In the genomic region with DNA sequence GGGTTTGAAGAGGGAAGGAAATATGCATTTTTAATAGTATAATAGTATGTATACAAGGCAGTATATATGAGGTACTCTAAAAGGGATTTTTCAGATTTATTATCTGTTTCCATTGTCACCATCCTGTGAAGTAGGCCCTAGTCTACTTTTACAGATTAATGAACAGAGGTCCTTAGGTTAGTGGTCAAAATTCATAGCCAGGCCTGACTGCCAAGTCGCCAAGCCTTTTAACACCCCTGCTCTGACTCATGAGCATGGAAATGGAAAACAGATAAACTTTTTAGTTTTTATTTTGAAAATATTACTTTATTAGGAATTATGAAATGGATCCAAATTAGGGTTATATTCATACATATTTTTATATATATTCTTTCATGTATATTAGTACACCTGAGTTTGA, we compare ENCODE assay signal across 15 cellular contexts.
A peak's percentile ranks its signal among the peaks of the same experiment; 100 is the strongest.
DNase-seq lines count a peak whose midpoint lies in the region; ATAC-seq and TF ChIP-seq lines count a peak whose summit lies in the region.
"Had no signal": no experiment of that assay in that cellular context is flagged by ENCODE, and none has a peak within 500 bp of the region (broad histone marks: within the 10 kb centered on the region; RNA-seq: fewer than 3 reads in every experiment).

No MANE protein-coding gene starts in this region.

- H3K4me3 Mint-ChIP-seq in memory B cell (no peak overlapping the region), nephron progenitor cell (peak overlapping the region; percentile 20), MCF 10A (ENCODE audit: unreplicated experiment) (no peak overlapping the region)
- H3K4me3 Mint-ChIP-seq: B cell; CD4-positive, alpha-beta T cell; H9 had no signal

- H3K4me3 ChIP-seq in ascending aorta, result no peak overlapping the region

- H3K27me3 Mint-ChIP-seq in memory B cell, result no peaks in the 10 kb centered on the region
- no peaks in the 10 kb centered on the region for H3K27me3 Mint-ChIP-seq in nephron progenitor cell (ENCODE audit: low read depth, poor library complexity)
- no peaks in the 10 kb centered on the region for H3K27me3 Mint-ChIP-seq in MCF 10A (ENCODE audit: insufficient read depth, unreplicated experiment)
- H3K27me3 Mint-ChIP-seq: B cell; CD4-positive, alpha-beta T cell had no signal

- H3K4me1 Mint-ChIP-seq in memory B cell, result peaks cover 26% of the 10 kb centered on the region
- H3K4me1 Mint-ChIP-seq in nephron progenitor cell, result peaks cover 55% of the 10 kb centered on the region
- peaks cover 13% of the 10 kb centered on the region for H3K4me1 Mint-ChIP-seq in MCF 10A (ENCODE audit: insufficient read depth, unreplicated experiment)

- H3K9me3 Mint-ChIP-seq in memory B cell (no peaks in the 10 kb centered on the region), nephron progenitor cell (no peaks in the 10 kb centered on the region), MCF 10A (ENCODE audit: unreplicated experiment) (no peaks in the 10 kb centered on the region)
- H3K9me3 Mint-ChIP-seq: CD4-positive, alpha-beta T cell; H9 had no signal

- no peaks in the 10 kb centered on the region for H3K9me3 ChIP-seq in ascending aorta

- H3K4me1 ChIP-seq in ascending aorta, result peaks cover 0 to 19% of the 10 kb centered on the region in 2 donors

- in situ Hi-C loops in GM13977 (cut with MboI; ENCODE audit: low pct_unique_long_range_greater_than_20kb, low sequenced_read_pairs, unreplicated experiment), result no loop called here

- CTCF ChIA-PET in MCF 10A (lab: Yijun Ruan, JAX), result interaction anchor here (1.3 kb wide), 1 partner anchor 9 kb away, joined by 4 read pairs; no protein-coding TSS in a partner anchor

- no peak for DNase-seq in ascending aorta (ENCODE audit: low spot score in 2 of 2)
- DNase-seq in memory B cell (ENCODE audit: low spot score in 2 of 2), result no peak
- no peak for DNase-seq in nephron progenitor cell
- DNase-seq in DMS 273 (lab: John Stamatoyannopoulos, UW; ENCODE audit: unreplicated experiment), result no peak
- DNase-seq in GM13977 (ENCODE audit: low spot score), result no peak
- no peak for DNase-seq in COLO829 (ENCODE audit: low spot score)
- no peak for DNase-seq in MCF 10A (ENCODE audit: unreplicated experiment)
- DNase-seq: C1 segment of cervical spinal cord; CD4-positive, alpha-beta T cell; DMS153; DMS79 treated with DMSO at 0.1 percent for 48 hours; EL; GOT3; H9 had no signal

- no peak for ATAC-seq in memory B cell (ENCODE audit: low read depth)

- no peak for TF ChIP-seq CTCF in ascending aorta (IDR thresholded peaks at IDR 0.05)
- no peak for TF ChIP-seq CTCF in nephron progenitor cell (IDR thresholded peaks at IDR 0.05)
- no peak for TF ChIP-seq CTCF in GM13977 (IDR thresholded peaks at IDR 0.05; ENCODE audit: extremely low read depth, insufficient read depth, missing control alignments)
- no peak for TF ChIP-seq CTCF in MCF 10A (IDR thresholded peaks at IDR 0.05; ENCODE audit: unreplicated experiment)

- intact Hi-C loops in ascending aorta (cut with DNase I), result loop anchor here (10.0 kb wide), 1 partner anchor 555 kb away; a partner anchor contains a TSS
- intact Hi-C loops in MCF 10A (cut with micrococcal nuclease), result loop anchor here (10.0 kb wide), 1 partner anchor 95 kb away; no protein-coding TSS in a partner anchor

- no peaks in the 10 kb centered on the region for H3K27me3 ChIP-seq in ascending aorta

- H3K27ac Mint-ChIP-seq in memory B cell, result peak overlapping the region; percentile 45
- peak overlapping the region; percentile 94 for H3K27ac Mint-ChIP-seq in nephron progenitor cell
- no peak overlapping the region for H3K27ac Mint-ChIP-seq in MCF 10A (ENCODE audit: low read depth, unreplicated experiment)
- H3K27ac Mint-ChIP-seq: B cell; CD4-positive, alpha-beta T cell had no signal

- peak overlapping the region; percentile 61 to 68 for H3K27ac ChIP-seq in ascending aorta

- H3K36me3 Mint-ChIP-seq in memory B cell, result peaks cover 3% of the 10 kb centered on the region
- peaks cover 8% of the 10 kb centered on the region for H3K36me3 Mint-ChIP-seq in nephron progenitor cell (ENCODE audit: low read depth)
- no peaks in the 10 kb centered on the region for H3K36me3 Mint-ChIP-seq in MCF 10A (ENCODE audit: insufficient read depth, unreplicated experiment)

- POLR2A ChIA-PET in MCF 10A (lab: Yijun Ruan, JAX), result interaction anchor here (0.8 to 1.0 kb wide), 2 partner anchors 8 to 12 kb away, joined by 3 to 4 read pairs; no protein-coding TSS in a partner anchor

- no TSS peak for BruUV-seq in MCF 10A (replicated peaks; lab: Mats Ljungman, UMichigan)

- H3K36me3 ChIP-seq in ascending aorta, result no peaks in the 10 kb centered on the region
